Comparison of ENCODE assay signal across 1 cellular context in genomic region chr10:11551104-11551503, GRCh38.
TF ChIP-seq lines count a peak whose summit lies in the region.

No MANE protein-coding gene starts in this region.

TF ChIP-seq in K562, 482 proteins besides CTCF, POLR2A, EP300 and RAD21:
- TF ChIP-seq ZNF316 (IDR thresholded peaks at IDR 0.05), result peak; percentile 91
- no peak for TF ChIP-seq MCM2 (IDR thresholded peaks at IDR 0.05; ENCODE audit: low read depth)
- TF ChIP-seq ZBTB40 (IDR thresholded peaks at IDR 0.05), result 0 out of 2 replicates have a peak, but pooled peaks have one; percentile 39
- no peak for TF ChIP-seq ZBTB40 (CRISPR knock-in tag; IDR thresholded peaks at IDR 0.05)
- no peak for TF ChIP-seq NCOR1 (IDR thresholded peaks at IDR 0.05)
- TF ChIP-seq CHD7 (IDR thresholded peaks at IDR 0.05; ENCODE audit: low read depth, low read length), result no peak
- no peak for TF ChIP-seq BRD4 (IDR thresholded peaks at IDR 0.05)
- TF ChIP-seq XRCC3 (IDR thresholded peaks at IDR 0.05), result no peak
- TF ChIP-seq NKRF (IDR thresholded peaks at IDR 0.05; ENCODE audit: borderline replicate concordance), result no peak
- TF ChIP-seq C11orf30 (IDR thresholded peaks at IDR 0.05; ENCODE audit: low read depth), result peak; percentile 81
- no peak for TF ChIP-seq CBX1 (IDR thresholded peaks at IDR 0.05; ENCODE audit: low read depth)
- TF ChIP-seq NR4A1 (CRISPR knock-in tag; IDR thresholded peaks at IDR 0.05), result no peak
- TF ChIP-seq NR4A1 (tag; IDR thresholded peaks at IDR 0.05), result no peak
- no peak for TF ChIP-seq KAT8 (IDR thresholded peaks at IDR 0.05; ENCODE audit: low read depth)
- TF ChIP-seq BRF1 (IDR thresholded peaks at IDR 0.05; ENCODE audit: borderline replicate concordance, extremely low read depth, insufficient read length), result no peak
- peak; percentile 49; the same call in 1 of the 2 replicates for TF ChIP-seq MAFG (tag; conservative IDR thresholded peaks at IDR 0.05)
- peak; percentile 30; the same call in 1 of the 2 replicates for TF ChIP-seq MAFF (IDR thresholded peaks at IDR 0.05; ENCODE audit: low read length)
- no peak for TF ChIP-seq CBFA2T3 (IDR thresholded peaks at IDR 0.05)
- no peak for TF ChIP-seq DMBX1 (CRISPR knock-in tag; IDR thresholded peaks at IDR 0.05; ENCODE audit: borderline replicate concordance)
- TF ChIP-seq STAG1 (CRISPR knock-in tag; IDR thresholded peaks at IDR 0.05; ENCODE audit: borderline replicate concordance), result no peak
- no peak for TF ChIP-seq ZNF347 (CRISPR knock-in tag; IDR thresholded peaks at IDR 0.05; ENCODE audit: low read depth)
- no peak for TF ChIP-seq ZNF79 (CRISPR knock-in tag; IDR thresholded peaks at IDR 0.05; ENCODE audit: low read depth)
